ENCODE assay signal across 8 cellular contexts in the genomic region with DNA sequence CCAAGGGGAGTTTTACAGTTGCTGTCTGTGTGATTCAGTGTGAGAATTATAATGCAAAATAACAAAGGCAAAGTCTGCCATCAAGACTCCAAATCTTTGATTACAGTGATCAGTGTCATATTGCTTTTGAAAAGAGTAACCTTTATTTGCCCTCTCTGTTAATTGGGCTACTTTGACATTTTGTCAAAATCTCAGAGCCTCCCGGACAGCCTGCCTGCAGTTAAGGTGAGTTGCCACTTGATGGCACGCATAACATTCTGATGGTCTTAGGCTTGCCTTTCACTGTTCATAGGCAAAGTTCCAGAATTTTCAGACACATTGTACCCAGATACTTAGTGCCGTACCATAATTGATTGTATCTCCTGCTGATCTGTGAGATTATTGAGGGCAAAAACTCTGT.
DNase-seq lines count a peak whose midpoint lies in the region; ATAC-seq and TF ChIP-seq lines count a peak whose summit lies in the region.

No MANE protein-coding gene starts in this region.

- DNase-seq in GM12864 (ENCODE audit: low read depth) (no peak), RPMI7951 (ENCODE audit: low read depth) (peak; percentile 33), kidney glomerular epithelial cell (lab: John Stamatoyannopoulos, UW) (peak; percentile 5), EL (no peak), midbrain (lab: John Stamatoyannopoulos, UW) (no peak)
- DNase-seq in activated CD8-positive, alpha-beta memory T cell treated with anti-CD3 and anti-CD28 coated beads for 24 hours = no peak

- peak; percentile 69 for TF ChIP-seq CTCF in GM12864 (IDR thresholded peaks at IDR 0.05; ENCODE audit: low read depth, low read length, missing control alignments)

- peak; percentile 67 for ATAC-seq in HG02852 (IDR thresholded peaks at IDR 0.05; ENCODE audit: unreplicated experiment)
- no peak for ATAC-seq in GM18511 (IDR thresholded peaks at IDR 0.05; ENCODE audit: unreplicated experiment)

- H3K4me3 ChIP-seq in GM12864 (ENCODE audit: low read depth, low read length) = no peak overlapping the region

Comparison
In these comparisons a context has a peak if more than half of its experiments do, and no peak if none do; other contexts are left out.
1. DNase-seq: peak in RPMI7951 (single experiment) and kidney glomerular epithelial cell (single experiment); none in GM12864 (single experiment), activated CD8-positive, alpha-beta memory T cell treated with anti-CD3 and anti-CD28 coated beads for 24 hours (single experiment), EL (single experiment) and midbrain (single experiment).